Comparison of ENCODE assay signal across 25 cellular contexts in genomic region chr22:31154975-31155374, GRCh38. TPM values are rescaled to one million over a fixed set of nuclear protein-coding genes. Genes with fewer than 3 reads are reported as not detected.
DNase-seq lines count a peak whose midpoint lies in the region; ATAC-seq and TF ChIP-seq lines count a peak whose summit lies in the region.
"Had no signal": no experiment of that assay in that cellular context is flagged by ENCODE, and none has a peak within 500 bp of the region (broad histone marks: within the 10 kb centered on the region; RNA-seq: fewer than 3 reads in every experiment).

No MANE protein-coding gene starts in this region.

- H3K9me3 ChIP-seq in AG04450 (ENCODE audit: control insufficient read depth, insufficient read depth, low read length) (no peaks in the 10 kb centered on the region; the same call in 1 of the 2 replicates), Peyer's patch (no peaks in the 10 kb centered on the region), esophagus squamous epithelium (no peaks in the 10 kb centered on the region), stomach (no peaks in the 10 kb centered on the region)
- H3K9me3 ChIP-seq: MG63, neutrophil, suprapubic skin had no signal

- H3K4me3 ChIP-seq in AG04450 (ENCODE audit: low read depth, low read length) (no peak overlapping the region), Peyer's patch (no peak overlapping the region), esophagus squamous epithelium (no peak overlapping the region), stomach (no peak overlapping the region)
- H3K4me3 ChIP-seq: K562, MG63, smooth muscle cell, suprapubic skin had no signal

- H3K27ac ChIP-seq in AG04450 (ENCODE audit: low read depth, low read length): peak overlapping the region; percentile 59
- peak overlapping the region in 3 of 4 donors; percentile 13 to 84 (median 48) for H3K27ac ChIP-seq in Peyer's patch
- peak overlapping the region; percentile 18 to 81 (median 72) for H3K27ac ChIP-seq in esophagus squamous epithelium
- peak overlapping the region in 4 of 5 donors; percentile 74 to 87 (median 80) for H3K27ac ChIP-seq in stomach
- H3K27ac ChIP-seq: epithelial cell of prostate, neutrophil, suprapubic skin had no signal

- CTCF ChIA-PET in AG04450 (lab: Charles Lee): interaction anchor here (0.8 to 2.1 kb wide), 7 partner anchors 47 to 391 kb away, joined by 3 to 10 read pairs (median 4); partner anchors contain the start of genes LIMK2 and SELENOM

- DNase-seq in AG04450 (ENCODE audit: low read depth, low spot score): no peak
- DNase-seq in Peyer's patch: peak in 1 of 3 donors; percentile 34
- DNase-seq in esophagus squamous epithelium (lab: John Stamatoyannopoulos, UW): no peak
- no peak for DNase-seq in stomach
- DNase-seq in DMS114 treated with DMSO at 0.1 percent for 48 hours (lab: John Stamatoyannopoulos, UW; ENCODE audit: unreplicated experiment): no peak
- DNase-seq in activated T-cell treated with anti-CD3 and anti-CD28 coated beads for 4 hours: no peak
- DNase-seq in DMS 273 treated with DMSO at 0.1 percent for 48 hours (lab: John Stamatoyannopoulos, UW): no peak
- DNase-seq: activated CD4-positive, alpha-beta T cell treated with anti-CD3 and anti-CD28 coated beads for 4 hours; activated naive CD4-positive, alpha-beta T cell treated with anti-CD3 and anti-CD28 coated beads, Interleukin-2, amount 10 ng/mL, durations not matched to agents 7 days and 5 days; activated T-cell treated with anti-CD3 and anti-CD28 coated beads, Interleukin-2, amount 50 U/mL, for 72 hours; CD4-positive, CD25-positive, alpha-beta regulatory T cell; central memory CD4-positive, alpha-beta T cell; mammary epithelial cell; MG63; NCI-H2081; NCI-H345; NCI-H774; RPMI8226; stimulated activated CD4-positive, alpha-beta T cell treated with anti-CD3 and anti-CD28 coated beads, Interleukin-2, amount 100 ng/mL, for 24 hours had no signal

- H3K36me3 ChIP-seq in Peyer's patch (no peaks in the 10 kb centered on the region), esophagus squamous epithelium (no peaks in the 10 kb centered on the region), stomach (no peaks in the 10 kb centered on the region)
- H3K36me3 ChIP-seq: MG63, neutrophil, suprapubic skin had no signal

- peaks cover 0 to 5% (median 2%) of the 10 kb centered on the region in 4 donors for H3K4me1 ChIP-seq in Peyer's patch
- H3K4me1 ChIP-seq in esophagus squamous epithelium: peaks cover 6 to 27% (median 6%) of the 10 kb centered on the region in 3 donors
- peaks cover 6 to 24% (median 16%) of the 10 kb centered on the region in 4 donors for H3K4me1 ChIP-seq in stomach

- TF ChIP-seq POLR2A in Peyer's patch (IDR thresholded peaks at IDR 0.05) (no peak), esophagus squamous epithelium (IDR thresholded peaks at IDR 0.05) (no peak), stomach (IDR thresholded peaks at IDR 0.05) (no peak)

- WGBS in esophagus squamous epithelium, 2 donors: 73 to 95% methylated on average over 1 of the region's 1 CpG
- WGBS in stomach, 5 donors: 84 to 94% (median 88%) methylated on average over 1 of the region's 1 CpG

- H3K27me3 ChIP-seq in AG04450 (ENCODE audit: control insufficient read depth, insufficient read depth, low read length): no peaks in the 10 kb centered on the region
- H3K27me3 ChIP-seq in Peyer's patch: no peaks in the 10 kb centered on the region
- no peaks in the 10 kb centered on the region for H3K27me3 ChIP-seq in esophagus squamous epithelium
- H3K27me3 ChIP-seq in stomach: no peaks in the 10 kb centered on the region
- H3K27me3 ChIP-seq: MG63, suprapubic skin had no signal

- TF ChIP-seq EP300 in stomach (IDR thresholded peaks at IDR 0.05): no peak

- intact Hi-C loops in esophagus squamous epithelium (cut with DNase I): no loop called here
- intact Hi-C loops in stomach (cut with DNase I; ENCODE audit: low total_unique reads): no loop called here

- ATAC-seq in HG03196 (IDR thresholded peaks at IDR 0.05; ENCODE audit: unreplicated experiment): no peak
- ATAC-seq: activated T-cell treated with anti-CD3 and anti-CD28 coated beads, Interleukin-2, amount 50 U/mL, for 72 hours; K562 had no signal

- TF ChIP-seq CTCF in AG04450 (IDR thresholded peaks at IDR 0.05; ENCODE audit: low read depth, low read length) (no peak), Peyer's patch (IDR thresholded peaks at IDR 0.05) (no peak), esophagus squamous epithelium (IDR thresholded peaks at IDR 0.05) (no peak), stomach (IDR thresholded peaks at IDR 0.05) (no peak)

- POLR2A ChIA-PET in AG04450 (lab: Yijun Ruan, JAX): interaction anchor here (0.5 to 0.6 kb wide), 2 partner anchors 47 to 256 kb away, joined by 3 to 7 read pairs; no protein-coding TSS in a partner anchor

RNA-seq across cellular contexts. Expression of gene RNF185, which starts 5.0 kb away (rescaled TPM):
- polyA plus RNA-seq in AG04450 (2011; rRNA removed) (57.3 and 59.4 TPM in 2 replicates), stomach (10 to 100 TPM; 18.9 to 25.4 (median 19.2) TPM)
- 37.1 and 46.8 TPM in 2 replicates for polyA minus RNA-seq in AG04450 (2011; rRNA and poly(A)+ RNA removed)
- total RNA-seq in Peyer's patch (10 to 100 TPM; 34.7 to 45.9 (median 41.7) TPM), esophagus squamous epithelium (10 to 100 TPM; 20.1 to 34.0 (median 27.5) TPM), stomach (10 to 100 TPM in 4 of 5 donors, 1 to 10 TPM in 1; 3.5 to 35.7 (median 24.4) TPM)

RNA-seq across cellular contexts. Expression of gene PLA2G3, which starts 14.7 kb away (rescaled TPM):
- polyA plus RNA-seq in AG04450 (2011; rRNA removed) (0.10 and 0.11 TPM in 2 replicates), stomach (1 to 10 TPM in 1 of 3 donors, under 1 TPM in 1, not detected in 1; 0.75 to 2.5 TPM)
- 0.09 TPM in 1 of 2 replicates, not detected in the other for polyA minus RNA-seq in AG04450 (2011; rRNA and poly(A)+ RNA removed)
- total RNA-seq in Peyer's patch (not detected), esophagus squamous epithelium (10 to 100 TPM in 1 of 4 donors, 1 to 10 TPM in 3; 5.0 to 27.0 (median 7.8) TPM), stomach (not detected)
- total RNA-seq: activated T-cell treated with anti-CD3 and anti-CD28 coated beads, Interleukin-2, amount 50 U/mL, for 72 hours; CD4-positive, CD25-positive, alpha-beta regulatory T cell; mammary epithelial cell had no signal
- polyA plus RNA-seq: CD4-positive, CD25-positive, alpha-beta regulatory T cell; mammary epithelial cell; smooth muscle cell had no signal

RNA-seq across cellular contexts. Expression of gene INPP5J, which starts 32.2 kb away (rescaled TPM):
- polyA plus RNA-seq in AG04450 (2011; rRNA removed) (0.91 and 0.92 TPM in 2 replicates), stomach (1 to 10 TPM; 5.5 to 9.5 (median 7.5) TPM)
- polyA minus RNA-seq in AG04450 (2011; rRNA and poly(A)+ RNA removed): 1.5 and 2.2 TPM in 2 replicates
- total RNA-seq in Peyer's patch (100 to 1,000 TPM in 3 of 4 donors, 10 to 100 TPM in 1; 18.2 to 203 (median 156) TPM), esophagus squamous epithelium (1 to 10 TPM in 2 of 4 donors, under 1 TPM in 2; 0.22 to 2.4 (median 0.84) TPM), stomach (10 to 100 TPM in 2 of 5 donors, 1 to 10 TPM in 3; 1.8 to 34.4 (median 9.6) TPM)
- total RNA-seq: CD4-positive, CD25-positive, alpha-beta regulatory T cell had no signal

RNA-seq across cellular contexts. Expression of gene SELENOM, which starts 47.6 kb away (rescaled TPM):
- polyA plus RNA-seq in AG04450 (2011; rRNA removed): 89.0 and 153 TPM in 2 replicates
- 76.8 and 85.9 TPM in 2 replicates for polyA minus RNA-seq in AG04450 (2011; rRNA and poly(A)+ RNA removed)
- 10 to 100 TPM; 31.4 to 89.1 (median 43.7) TPM for total RNA-seq in Peyer's patch
- total RNA-seq in esophagus squamous epithelium: 100 to 1,000 TPM in 2 of 4 donors, 10 to 100 TPM in 2; 13.3 to 291 (median 67.6) TPM
- 1,000 to 10,000 TPM in 1 of 5 donors, 100 to 1,000 TPM in 3, 10 to 100 TPM in 1; 59.8 to 1,443 (median 573) TPM for total RNA-seq in stomach
- 100 to 1,000 TPM; 243 to 454 (median 300) TPM for polyA plus RNA-seq in stomach

RNA-seq across cellular contexts. Expression of gene LIMK2, which starts 57.1 kb away (rescaled TPM):
- polyA plus RNA-seq in AG04450 (2011; rRNA removed) (5.0 and 9.0 TPM in 2 replicates), stomach (10 to 100 TPM; 19.9 to 26.6 (median 24.0) TPM)
- polyA minus RNA-seq in AG04450 (2011; rRNA and poly(A)+ RNA removed): 7.5 and 7.6 TPM in 2 replicates
- total RNA-seq in Peyer's patch (100 to 1,000 TPM; 106 to 256 (median 139) TPM), esophagus squamous epithelium (100 to 1,000 TPM in 2 of 4 donors, 10 to 100 TPM in 2; 61.8 to 134 (median 109) TPM), stomach (100 to 1,000 TPM in 3 of 5 donors, 10 to 100 TPM in 2; 96.3 to 541 (median 124) TPM)

Comparison
In these comparisons a context has a peak if more than half of its experiments do, and no peak if none do; other contexts are left out.
1. RNA of gene PLA2G3, which starts 14.7 kb away (total RNA-seq): 5.0 to 27.0 TPM in esophagus squamous epithelium; not detected in Peyer's patch and not detected in stomach; every median in the first group is over 4 times any median in the second.
2. Peak in every context shown above with its lines, with median percentiles within 50 percentile points of each other: H3K27ac ChIP-seq.